In the genomic region with DNA sequence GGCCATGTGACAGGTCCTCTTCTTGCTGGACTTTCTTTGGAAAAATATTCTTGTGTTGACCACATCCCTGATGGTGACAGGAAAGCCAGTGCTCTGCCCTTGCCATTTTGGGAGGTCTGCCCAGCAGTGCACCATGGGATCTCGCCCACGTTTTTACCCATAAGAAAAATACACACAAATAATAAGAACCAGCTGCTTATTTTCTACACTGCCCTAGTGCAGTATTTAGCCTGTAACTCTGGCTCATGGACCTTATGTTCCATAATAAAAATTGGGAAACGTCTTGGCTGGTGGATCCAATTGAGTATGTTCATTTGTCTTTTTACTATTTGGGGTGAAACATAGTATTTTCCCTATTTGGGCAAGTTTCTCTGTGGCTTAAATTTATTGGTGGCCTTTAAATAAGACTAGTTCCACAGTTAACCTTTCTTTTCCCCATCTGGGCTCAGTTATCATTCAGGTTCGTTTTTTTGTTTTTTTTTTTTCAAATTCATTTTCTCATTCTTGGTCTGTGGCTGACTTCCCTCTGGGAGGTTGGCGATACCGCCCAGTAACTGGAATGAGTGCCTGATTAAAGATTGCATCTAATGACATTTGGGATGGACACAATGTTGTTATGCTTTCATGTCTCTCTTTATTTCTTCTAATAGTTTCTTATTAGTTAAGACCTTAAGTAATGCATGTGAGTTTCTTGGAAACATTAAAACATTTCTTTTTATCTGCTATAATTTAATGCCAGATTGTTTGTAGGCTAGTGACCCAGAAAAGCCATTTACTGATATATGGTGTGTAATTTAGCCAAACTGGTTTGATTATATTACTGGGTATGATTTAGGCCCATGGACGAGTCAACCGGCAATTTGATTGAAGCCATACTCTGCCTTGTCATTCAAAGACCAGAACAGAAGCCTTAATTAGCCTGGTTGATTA, we compare ENCODE assay signal across 29 cellular contexts.
"Had no signal": no experiment of that assay in that cellular context is flagged by ENCODE, and none has a peak within 500 bp of the region (broad histone marks: within the 10 kb centered on the region; RNA-seq: fewer than 3 reads in every experiment).

No MANE protein-coding gene starts in this region.

- ATAC-seq: activated CD4-positive, CD25-positive, alpha-beta regulatory T cell treated with anti-CD3 and anti-CD28 coated beads, Interleukin-2, amount 50 U/mL, for 24 hours; activated CD8-positive, alpha-beta memory T cell treated with anti-CD3 and anti-CD28 coated beads, Interleukin-2, amount 10 ng/mL, durations not matched to agents 7 days and 5 days; activated CD8-positive, alpha-beta T cell treated with anti-CD3 and anti-CD28 coated beads, Interleukin-2, amount 10 ng/mL, durations not matched to agents 7 days and 5 days; activated naive CD4-positive, alpha-beta T cell treated with anti-CD3 and anti-CD28 coated beads, Interleukin-2, amount 50 U/mL, for 72 hours; effector memory CD8-positive, alpha-beta T cell; foreskin keratinocyte; gastrocnemius medialis; heart left ventricle; T-helper 17 cell had no signal

- DNase-seq: activated B cell treated with CpG ODN at 0.5 μM for 24 hours; activated CD4-positive, alpha-beta memory T cell treated with anti-CD3 and anti-CD28 coated beads for 36 hours; activated CD4-positive, alpha-beta T cell treated with anti-CD3 and anti-CD28 coated beads, Interleukin-2, amount 10 ng/mL, durations not matched to agents 24 days and 14 days; activated CD8-positive, alpha-beta memory T cell treated with anti-CD3 and anti-CD28 coated beads, Interleukin-2, amount 10 ng/mL, durations not matched to agents 7 days and 5 days; activated CD8-positive, alpha-beta memory T cell treated with anti-CD3 and anti-CD28 coated beads, Interleukin-2, amount 50 U/mL, for 4 hours; activated CD8-positive, alpha-beta T cell treated with anti-CD3 and anti-CD28 coated beads, Interleukin-2, amount 10 ng/mL, durations not matched to agents 7 days and 5 days; activated effector memory CD4-positive, alpha-beta T cell treated with anti-CD3 and anti-CD28 coated beads, Interleukin-2, amount 50 U/mL, for 16 hours; activated naive CD4-positive, alpha-beta T cell; activated naive CD4-positive, alpha-beta T cell treated with anti-CD3 and anti-CD28 coated beads, Interleukin-2, amount 10 ng/mL, durations not matched to agents 7 days and 5 days; activated naive CD8-positive, alpha-beta T cell treated with anti-CD3 and anti-CD28 coated beads, Interleukin-2, amount 10 ng/mL, durations not matched to agents 7 days and 5 days; activated T-cell treated with anti-CD3 and anti-CD28 coated beads, Interleukin-2, amount 50 U/mL, for 1 hour; activated T-cell treated with anti-CD3 and anti-CD28 coated beads, Interleukin-2, amount 50 U/mL, for 48 hours; brain microvascular endothelial cell; caudate nucleus; cortex of kidney; dermis blood vessel endothelial cell; effector CD4-positive, alpha-beta T cell; effector memory CD8-positive, alpha-beta T cell; erythroblast; foreskin keratinocyte; gastrocnemius medialis; glutamatergic neuron; heart left ventricle; T-helper 1 cell; T-helper 17 cell; T1000; WERI-Rb-1 had no signal
